ENCODE assay signal across 8 cellular contexts in the genomic region with DNA sequence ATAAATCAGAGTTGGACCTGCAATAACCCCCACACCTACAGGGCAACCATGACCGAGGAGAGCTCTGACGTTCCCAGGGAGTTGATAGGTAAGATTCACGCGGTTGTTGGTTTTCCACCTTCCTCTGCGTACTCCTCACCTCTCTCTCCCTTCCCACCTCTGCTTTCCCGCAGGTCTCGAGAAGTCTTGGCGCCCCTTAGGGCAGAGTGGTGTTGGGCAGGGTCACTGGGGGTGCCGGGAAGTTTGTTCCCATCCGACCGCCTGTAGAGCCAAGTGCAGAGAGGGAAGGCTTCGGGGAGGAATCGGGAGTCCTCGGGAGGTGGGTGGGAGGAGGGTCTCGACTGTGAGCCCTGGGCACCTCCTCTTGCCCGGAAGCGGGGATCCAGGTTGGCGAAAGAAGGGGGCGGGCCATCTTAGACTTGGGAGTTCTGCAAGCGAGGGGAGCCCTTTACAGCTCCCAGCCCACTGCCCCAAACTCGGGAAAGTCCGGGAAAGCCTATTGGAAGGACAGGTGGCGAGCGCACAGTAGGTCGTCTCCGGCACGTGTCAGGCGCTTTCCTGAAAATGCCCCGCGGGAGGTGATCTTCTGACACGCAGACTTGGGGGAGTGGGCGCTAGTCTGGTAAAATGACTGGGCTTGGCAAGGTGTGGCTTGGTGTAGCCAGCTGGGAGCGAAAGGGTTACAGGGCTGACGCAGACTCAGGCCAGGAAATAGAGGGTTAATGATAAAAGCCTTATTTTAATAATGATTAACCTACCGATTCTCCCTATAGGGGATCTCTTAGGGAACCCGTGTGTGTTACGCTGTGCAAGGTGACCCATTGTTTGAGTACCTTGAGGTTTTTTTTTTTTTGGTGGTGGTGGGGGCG. TPM values are rescaled to one million over a fixed set of nuclear protein-coding genes. Genes with fewer than 3 reads are reported as not detected.
DNase-seq lines count a peak whose midpoint lies in the region; ATAC-seq, FAIRE-seq and TF ChIP-seq lines count a peak whose summit lies in the region.

No MANE protein-coding gene starts in this region.

- intact Hi-C loops in kidney (cut with DNase I), result no loop called here

- FAIRE-seq in kidney (lab: Jason Lieb, UNC), result no peak

- H3K9me3 Mint-ChIP-seq in brain, result no peaks in the 10 kb centered on the region

- H3K9me3 ChIP-seq in Peyer's patch (no peaks in the 10 kb centered on the region), kidney (ENCODE audit: control insufficient read depth in 1 of 2, low read length in 2 of 2) (no peaks in the 10 kb centered on the region)

- H3K27ac ChIP-seq in Peyer's patch, result peak overlapping the region; percentile 69 to 84 (median 82)
- peak overlapping the region; percentile 8 to 26 for H3K27ac ChIP-seq in kidney (ENCODE audit: low read depth in 2 of 2, low read length in 2 of 2)

- TF ChIP-seq POLR2A in Peyer's patch (IDR thresholded peaks at IDR 0.05), result no peak

- TF ChIP-seq CTCF in Peyer's patch (IDR thresholded peaks at IDR 0.05) (no peak), brain (conservative IDR thresholded peaks at IDR 0.05) (no peak), kidney (IDR thresholded peaks at IDR 0.05; ENCODE audit: borderline replicate concordance, extremely low read depth, insufficient read depth) (no peak)

- H3K4me1 ChIP-seq in Peyer's patch, result peaks cover 0 to 15% (median 0%) of the 10 kb centered on the region in 4 donors
- peaks cover 4 to 9% of the 10 kb centered on the region in 2 donors for H3K4me1 ChIP-seq in kidney (ENCODE audit: control insufficient read depth in 1 of 2, insufficient read depth in 1 of 2, low read depth in 1 of 2, low read length in 2 of 2)

- peaks cover 47% of the 10 kb centered on the region for H3K4me1 Mint-ChIP-seq in brain

- H3K4me3 Mint-ChIP-seq in brain, result peak overlapping the region; percentile 90 to 93 (median 91)

- peak overlapping the region; percentile 61 to 86 (median 68) for H3K4me3 ChIP-seq in Peyer's patch
- peak overlapping the region; percentile 66 to 86 for H3K4me3 ChIP-seq in kidney (ENCODE audit: low read length in 2 of 2)

- peak overlapping the region; percentile 49 to 83 for H3K9ac ChIP-seq in kidney (ENCODE audit: low read length in 2 of 2)

- peaks cover 1% of the 10 kb centered on the region for H3K36me3 Mint-ChIP-seq in brain

- H3K27ac Mint-ChIP-seq in brain, result peak overlapping the region; percentile 56 to 95 (median 93)

- no peaks in the 10 kb centered on the region for H3K27me3 ChIP-seq in Peyer's patch

- H3K27me3 Mint-ChIP-seq in brain, result peaks cover 11% of the 10 kb centered on the region

- DNase-seq in AG20443 (ENCODE audit: low spot score) (peak; percentile 24), Peyer's patch (peak; percentile 23 to 65 (median 65)), kidney (peak; percentile 73), amniotic stem cell (lab: John Stamatoyannopoulos, UW) (no peak)
- DNase-seq in stimulated activated CD4-positive, alpha-beta T cell treated with anti-CD3 and anti-CD28 coated beads, Interleukin-4, amount 100 ng/mL, for 1 hour, result peak; percentile 16

- ATAC-seq in GM21423 (IDR thresholded peaks at IDR 0.05; ENCODE audit: unreplicated experiment) (peak; percentile 35), HG03521 (IDR thresholded peaks at IDR 0.05; ENCODE audit: unreplicated experiment) (no peak)

- H3K36me3 ChIP-seq in Peyer's patch, result no peaks in the 10 kb centered on the region
- no peaks in the 10 kb centered on the region for H3K36me3 ChIP-seq in kidney (ENCODE audit: control insufficient read depth in 1 of 2, insufficient read depth in 2 of 2, low read length in 2 of 2)

RNA-seq across cellular contexts. Expression of a gene that starts 0.8 kb away (rescaled TPM):
- 100 to 1,000 TPM in 1 of 4 donors, 10 to 100 TPM in 3; 75.1 to 107 (median 85.7) TPM for total RNA-seq in Peyer's patch
- polyA plus RNA-seq in brain (ENCODE audit: insufficient read depth, low read depth, low replicate concordance), result 13.2 TPM
- 51.1 TPM for total RNA-seq in kidney
- polyA plus RNA-seq in kidney (ENCODE audit: insufficient read depth, low read depth, low replicate concordance), result 22.3 TPM
